Comparison of ENCODE assay signal across 15 cellular contexts in the genomic region with DNA sequence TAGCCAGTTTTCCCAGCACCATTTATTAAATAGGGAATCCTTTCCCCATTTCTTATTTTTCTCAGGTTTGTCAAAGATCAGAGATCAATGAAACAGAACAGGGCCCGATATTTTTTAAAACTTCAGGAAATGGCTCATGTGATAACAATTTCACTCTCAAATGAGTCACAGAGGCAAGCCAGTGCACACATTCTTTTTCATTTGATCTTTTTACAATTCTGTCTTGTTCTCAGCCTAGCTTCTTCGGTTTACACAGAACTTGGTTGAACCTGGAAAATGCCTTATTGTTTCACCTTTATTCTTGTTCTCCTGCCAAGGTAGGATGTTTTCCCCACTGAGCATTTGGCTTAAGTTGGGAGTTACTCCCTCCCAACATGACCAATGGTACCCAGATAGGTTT.
DNase-seq lines count a peak whose midpoint lies in the region; ATAC-seq and TF ChIP-seq lines count a peak whose summit lies in the region.
"Had no signal": no experiment of that assay in that cellular context is flagged by ENCODE, and none has a peak within 500 bp of the region (broad histone marks: within the 10 kb centered on the region; RNA-seq: fewer than 3 reads in every experiment).

No MANE protein-coding gene starts in this region.

- CTCF ChIA-PET in A673 (lab: Charles Lee) = no interaction called here

- in situ Hi-C loops in ACHN (cut with HindIII; ENCODE audit: low pct_ligation_motif_present, low pct_unique_long_range_greater_than_20kb, low sequenced_read_pairs) = no loop called here

- DNase-seq in ACHN (peak; percentile 38), HT1080 (ENCODE audit: low read depth) (peak; percentile 73), astrocyte of the hippocampus (ENCODE audit: low read depth, low spot score) (peak; percentile 33), foreskin keratinocyte (peak; percentile 63 to 77), A673 (ENCODE audit: low spot score) (no peak), pons (ENCODE audit: low spot score) (no peak), NCI-H187 (lab: John Stamatoyannopoulos, UW) (no peak)
- DNase-seq: activated CD8-positive, alpha-beta memory T cell treated with anti-CD3 and anti-CD28 coated beads, Interleukin-2, amount 50 U/mL, for 48 hours; esophagus squamous epithelium; KBM-7; NCI-H146; NCI-H524; small intestine; stomach had no signal

- no peak overlapping the region for H3K4me3 ChIP-seq in A673 (ENCODE audit: low read depth, low read length, poor library complexity, severe bottlenecking)
- H3K4me3 ChIP-seq: esophagus squamous epithelium, stomach had no signal

- intact Hi-C loops in A673 (cut with micrococcal nuclease; ENCODE audit: unreplicated experiment) = no loop called here

- no peaks in the 10 kb centered on the region for H3K36me3 ChIP-seq in A673 (ENCODE audit: insufficient read depth, low read length, poor library complexity, severe bottlenecking)
- H3K36me3 ChIP-seq: esophagus squamous epithelium, stomach had no signal

- ATAC-seq in foreskin keratinocyte (peak; percentile 78), GM19455 (IDR thresholded peaks at IDR 0.05; ENCODE audit: unreplicated experiment) (no peak)

- H3K4me1 ChIP-seq in foreskin keratinocyte = peaks cover 19% of the 10 kb centered on the region
- H3K4me1 ChIP-seq in A673 (ENCODE audit: insufficient read depth, low read length, poor library complexity, severe bottlenecking) = no peaks in the 10 kb centered on the region
- H3K4me1 ChIP-seq: stomach had no signal

- H3K27ac ChIP-seq in foreskin keratinocyte (peak overlapping the region; percentile 23), A673 (ENCODE audit: low read depth, low read length, poor library complexity, severe bottlenecking) (no peak overlapping the region)
- H3K27ac ChIP-seq: esophagus squamous epithelium, stomach had no signal

- H3K27me3 ChIP-seq in foreskin keratinocyte (no peaks in the 10 kb centered on the region), A673 (replicated peaks; ENCODE audit: insufficient read depth, low read depth, low read length, poor library complexity) (no peaks in the 10 kb centered on the region)
- H3K27me3 ChIP-seq: esophagus squamous epithelium, stomach had no signal

- POLR2A ChIA-PET in A673 (lab: Charles Lee; ENCODE audit: low non-redundant PET) = no interaction called here

- no TSS peak for BruUV-seq in A673 (replicated peaks; lab: Mats Ljungman, UMichigan)

- TF ChIP-seq CTCF in foreskin keratinocyte (conservative IDR thresholded peaks at IDR 0.05) = no peak
- no peak for TF ChIP-seq CTCF in A673 (conservative IDR thresholded peaks at IDR 0.05; ENCODE audit: low read depth, low read length)

- no peaks in the 10 kb centered on the region for H3K9me3 ChIP-seq in A673 (ENCODE audit: low read depth, low read length, poor library complexity, severe bottlenecking)

Comparison
In these comparisons a context has a peak if more than half of its experiments do, and no peak if none do; other contexts are left out.
1. DNase-seq: peak in ACHN (single experiment), HT1080 (single experiment), astrocyte of the hippocampus (single experiment) and foreskin keratinocyte (2 of 2); none in A673 (single experiment), pons (single experiment) and NCI-H187 (0 of 2).